8 cellular contexts compared by ENCODE assay signal in genomic region chr14:104687601-104688504, GRCh38. TPM values are rescaled to one million over a fixed set of nuclear protein-coding genes. Genes with fewer than 3 reads are reported as not detected.
DNase-seq lines count a peak whose midpoint lies in the region; ATAC-seq and TF ChIP-seq lines count a peak whose summit lies in the region.

No MANE protein-coding gene starts in this region.

- no TSS peak for BruUV-seq in A673 (replicated peaks; lab: Mats Ljungman, UMichigan)

- H3K4me1 Mint-ChIP-seq in activated T-cell treated with anti-CD3 and anti-CD28 coated beads, Interleukin-2, amount 50 U/mL, for 4 hours (ENCODE audit: low read depth) = peaks cover 37% of the 10 kb centered on the region

- TF ChIP-seq CTCF in fibroblast of villous mesenchyme (IDR thresholded peaks at IDR 0.05; ENCODE audit: insufficient read depth, low read depth, low read length) = no peak
- no peak for TF ChIP-seq CTCF in A673 (conservative IDR thresholded peaks at IDR 0.05; ENCODE audit: low read depth, low read length)

- no peak for DNase-seq in activated T-cell treated with anti-CD3 and anti-CD28 coated beads, Interleukin-2, amount 50 U/mL, for 4 hours
- DNase-seq in activated T-cell treated with anti-CD3 and anti-CD28 coated beads for 4 hours (no peak), SK-N-DZ (ENCODE audit: low spot score) (peak; percentile 49), fibroblast of villous mesenchyme (ENCODE audit: low read depth) (peak; percentile 70), pons (ENCODE audit: low spot score) (peak; percentile 43), KG1 (lab: John Stamatoyannopoulos, UW) (no peak), A673 (ENCODE audit: low spot score) (no peak)

- no peaks in the 10 kb centered on the region for H3K27me3 ChIP-seq in A673 (replicated peaks; ENCODE audit: insufficient read depth, low read depth, low read length, poor library complexity)

- no peak for ATAC-seq in activated T-cell treated with anti-CD3 and anti-CD28 coated beads, Interleukin-2, amount 50 U/mL, for 4 hours
- ATAC-seq in HG02763 (IDR thresholded peaks at IDR 0.05; ENCODE audit: unreplicated experiment) = no peak

- H3K27me3 Mint-ChIP-seq in activated T-cell treated with anti-CD3 and anti-CD28 coated beads, Interleukin-2, amount 50 U/mL, for 4 hours (ENCODE audit: low read depth) = no peaks in the 10 kb centered on the region

- H3K4me3 ChIP-seq in fibroblast of villous mesenchyme (ENCODE audit: low read depth, low read length) (peak overlapping the region; percentile 5), A673 (ENCODE audit: low read depth, low read length, poor library complexity, severe bottlenecking) (no peak overlapping the region)

- peaks cover 14% of the 10 kb centered on the region for H3K4me1 ChIP-seq in A673 (ENCODE audit: insufficient read depth, low read length, poor library complexity, severe bottlenecking)

- no peaks in the 10 kb centered on the region for H3K36me3 ChIP-seq in A673 (ENCODE audit: insufficient read depth, low read length, poor library complexity, severe bottlenecking)

- POLR2A ChIA-PET in A673 (lab: Charles Lee; ENCODE audit: low non-redundant PET) = no interaction called here

- H3K9me3 ChIP-seq in A673 (ENCODE audit: low read depth, low read length, poor library complexity, severe bottlenecking) = no peaks in the 10 kb centered on the region

- intact Hi-C loops in A673 (cut with micrococcal nuclease; ENCODE audit: unreplicated experiment) = no loop called here

- no peak overlapping the region for H3K27ac ChIP-seq in A673 (ENCODE audit: low read depth, low read length, poor library complexity, severe bottlenecking)

- H3K36me3 Mint-ChIP-seq in activated T-cell treated with anti-CD3 and anti-CD28 coated beads, Interleukin-2, amount 50 U/mL, for 4 hours (ENCODE audit: insufficient read depth) = no peaks in the 10 kb centered on the region

- CTCF ChIA-PET in A673 (lab: Charles Lee) = no interaction called here

- peak overlapping the region; percentile 35 for H3K4me3 Mint-ChIP-seq in activated T-cell treated with anti-CD3 and anti-CD28 coated beads, Interleukin-2, amount 50 U/mL, for 4 hours

- H3K9me3 Mint-ChIP-seq in activated T-cell treated with anti-CD3 and anti-CD28 coated beads, Interleukin-2, amount 50 U/mL, for 4 hours = no peaks in the 10 kb centered on the region

RNA-seq across cellular contexts. Expression of gene INF2, which starts 1.6 kb away (rescaled TPM):
- total RNA-seq in activated T-cell treated with anti-CD3 and anti-CD28 coated beads, Interleukin-2, amount 50 U/mL, for 4 hours = 10 to 100 TPM; 51.8 to 54.9 (median 54.5) TPM
- 12.4 and 17.6 TPM in 2 replicates for polyA plus RNA-seq in SK-N-DZ (2014; cell fraction: cytosol; rRNA removed)
- 28.3 and 37.7 TPM in 2 replicates for polyA plus RNA-seq in SK-N-DZ (2014; cell fraction: nucleus; rRNA removed)
- 47.0 and 68.7 TPM in 2 replicates for total RNA-seq in fibroblast of villous mesenchyme
- 70.9 and 74.2 TPM in 2 replicates for total RNA-seq in A673 (2021)

RNA-seq across cellular contexts. Expression of gene ADSS1, which starts 36.2 kb away (rescaled TPM):
- total RNA-seq in activated T-cell treated with anti-CD3 and anti-CD28 coated beads, Interleukin-2, amount 50 U/mL, for 4 hours = 1 to 10 TPM in 1 of 3 donors, under 1 TPM in 2; 0.66 to 1.2 (median 0.69) TPM
- polyA plus RNA-seq in SK-N-DZ (2014; cell fraction: cytosol; rRNA removed) = 0.26 and 0.58 TPM in 2 replicates
- 1.4 and 2.1 TPM in 2 replicates for polyA plus RNA-seq in SK-N-DZ (2014; cell fraction: nucleus; rRNA removed)
- total RNA-seq in fibroblast of villous mesenchyme (1.3 and 4.3 TPM in 2 replicates), A673 (2021) (0.37 and 0.52 TPM in 2 replicates)

Comparison
In these comparisons a context has a peak if more than half of its experiments do, and no peak if none do; other contexts are left out.
1. DNase-seq: peak in SK-N-DZ (single experiment), fibroblast of villous mesenchyme (single experiment) and pons (single experiment); none in activated T-cell treated with anti-CD3 and anti-CD28 coated beads, Interleukin-2, amount 50 U/mL, for 4 hours (single experiment), activated T-cell treated with anti-CD3 and anti-CD28 coated beads for 4 hours (single experiment), KG1 (single experiment) and A673 (single experiment).